13 cellular contexts compared by ENCODE assay signal in the genomic region with DNA sequence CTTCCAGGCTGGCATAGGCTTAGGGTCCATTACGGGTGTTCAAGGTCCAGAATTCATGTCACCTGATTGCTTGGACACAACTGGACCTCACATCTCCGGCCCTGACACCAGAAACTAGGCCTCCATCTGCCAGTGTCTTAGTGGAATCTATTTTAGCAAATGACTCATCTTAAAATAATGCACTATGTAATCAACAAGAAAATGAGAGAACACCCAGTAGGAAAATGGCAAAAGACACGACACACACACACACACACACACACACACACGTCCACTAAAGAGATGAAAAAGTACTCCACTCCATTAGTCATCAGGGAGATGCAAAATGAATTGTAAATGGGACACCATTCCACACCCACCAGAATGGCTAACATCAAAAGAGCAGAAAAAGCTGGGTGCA. TPM values are rescaled to one million over a fixed set of nuclear protein-coding genes. Genes with fewer than 3 reads are reported as not detected.
DNase-seq lines count a peak whose midpoint lies in the region; TF ChIP-seq lines count a peak whose summit lies in the region.
"Had no signal": no experiment of that assay in that cellular context is flagged by ENCODE, and none has a peak within 500 bp of the region (broad histone marks: within the 10 kb centered on the region; RNA-seq: fewer than 3 reads in every experiment).

No MANE protein-coding gene starts in this region.

- no peak for TF ChIP-seq POLR2A in Peyer's patch (IDR thresholded peaks at IDR 0.05)
- TF ChIP-seq POLR2A in prostate gland (IDR thresholded peaks at IDR 0.05) = no peak

- WGBS in prostate gland = 69% methylated on average over 4 of the region's 4 CpGs

- no peak overlapping the region for H3K4me3 ChIP-seq in astrocyte of the spinal cord (ENCODE audit: low read depth, low read length)
- H3K4me3 ChIP-seq in Peyer's patch = no peak overlapping the region
- no peak overlapping the region for H3K4me3 ChIP-seq in prostate gland
- H3K4me3 ChIP-seq: gastrocnemius medialis, sigmoid colon had no signal

- H3K36me3 ChIP-seq in Peyer's patch (no peaks in the 10 kb centered on the region), prostate gland (no peaks in the 10 kb centered on the region)
- H3K36me3 ChIP-seq: gastrocnemius medialis, sigmoid colon had no signal

- no peaks in the 10 kb centered on the region for H3K9me3 ChIP-seq in Peyer's patch
- H3K9me3 ChIP-seq in prostate gland = no peaks in the 10 kb centered on the region
- H3K9me3 ChIP-seq: Caco-2, gastrocnemius medialis, sigmoid colon had no signal

- DNase-seq in AG09319 (ENCODE audit: extremely low read depth, low read depth) (peak; percentile 45), HT1080 (ENCODE audit: low read depth) (peak; percentile 94), astrocyte of the spinal cord (ENCODE audit: low read depth, low spot score) (peak; percentile 87), iris pigment epithelial cell (ENCODE audit: low read depth) (peak; percentile 94), NCI-H1092 (lab: John Stamatoyannopoulos, UW) (no peak), Peyer's patch (no peak), prostate gland (ENCODE audit: low spot score) (no peak), NOMO-1 treated with DMSO at 0.1 percent for 48 hours (lab: John Stamatoyannopoulos, UW; ENCODE audit: unreplicated experiment) (no peak)
- DNase-seq: activated CD4-positive, alpha-beta memory T cell treated with anti-CD3 and anti-CD28 coated beads for 36 hours; Caco-2; gastrocnemius medialis had no signal

- H3K27me3 ChIP-seq in Peyer's patch (no peaks in the 10 kb centered on the region), prostate gland (replicated peaks; ENCODE audit: insufficient read depth) (no peaks in the 10 kb centered on the region)
- H3K27me3 ChIP-seq: gastrocnemius medialis, sigmoid colon had no signal

- TF ChIP-seq CTCF in AG09319 (IDR thresholded peaks at IDR 0.05; ENCODE audit: low read depth, low read length) (no peak), astrocyte of the spinal cord (IDR thresholded peaks at IDR 0.05; ENCODE audit: low read depth, low read length) (no peak), Peyer's patch (IDR thresholded peaks at IDR 0.05) (no peak), prostate gland (IDR thresholded peaks at IDR 0.05) (no peak)

- no peaks in the 10 kb centered on the region for H3K4me1 ChIP-seq in Peyer's patch
- no peaks in the 10 kb centered on the region for H3K4me1 ChIP-seq in prostate gland (replicated peaks)
- H3K4me1 ChIP-seq: Caco-2, gastrocnemius medialis, sigmoid colon had no signal

- no peak overlapping the region for H3K27ac ChIP-seq in Peyer's patch
- H3K27ac ChIP-seq in prostate gland = no peak overlapping the region
- H3K27ac ChIP-seq: gastrocnemius medialis, sigmoid colon had no signal

- intact Hi-C loops in prostate gland (cut with DNase I) = no loop called here

- in situ Hi-C loops in astrocyte of the spinal cord (cut with HindIII; ENCODE audit: low sequenced_read_pairs) = no loop called here

RNA-seq across cellular contexts. Expression of gene APBA2, which starts 11.2 kb away (rescaled TPM):
- 44.5 and 50.8 TPM in 2 replicates for total RNA-seq in HT1080 (2014; rRNA removed; shearing (Covaris generic))
- polyA plus RNA-seq in HT1080 (2015; cell fraction: cytosol; rRNA removed) = 22.9 and 24.6 TPM in 2 replicates
- 28.9 and 31.0 TPM in 2 replicates for polyA plus RNA-seq in HT1080 (2015; cell fraction: nucleus; rRNA removed)
- total RNA-seq in Peyer's patch (10 to 100 TPM in 1 of 4 donors, 1 to 10 TPM in 3; 7.2 to 33.8 (median 8.8) TPM), prostate gland (10 to 100 TPM in 1 of 2 donors, 1 to 10 TPM in 1; 2.6 to 25.3 TPM)
- total RNA-seq: Caco-2 had no signal

RNA-seq across cellular contexts. Expression of gene GOLGA6L7, which starts 48.5 kb away (rescaled TPM):
- not detected in 2 replicates for total RNA-seq in HT1080 (2014; rRNA removed; shearing (Covaris generic))
- 0.06 TPM in 1 of 2 replicates, not detected in the other for polyA plus RNA-seq in HT1080 (2015; cell fraction: cytosol; rRNA removed)
- polyA plus RNA-seq in HT1080 (2015; cell fraction: nucleus; rRNA removed) = 0.48 TPM in 1 of 2 replicates, not detected in the other
- total RNA-seq in Peyer's patch = not detected
- 1 to 10 TPM in 1 of 2 donors, not detected in 1; 2.7 TPM for total RNA-seq in prostate gland
- total RNA-seq: activated CD4-positive, alpha-beta memory T cell treated with anti-CD3 and anti-CD28 coated beads for 36 hours; Caco-2; gastrocnemius medialis; sigmoid colon; SK-MEL-5 had no signal

Comparison
In these comparisons a context has a peak if more than half of its experiments do, and no peak if none do; other contexts are left out.
1. DNase-seq: peak in AG09319 (single experiment), HT1080 (single experiment), astrocyte of the spinal cord (single experiment) and iris pigment epithelial cell (single experiment); none in NCI-H1092 (single experiment), Peyer's patch (0 of 3), prostate gland (single experiment) and NOMO-1 treated with DMSO at 0.1 percent for 48 hours (single experiment).